In genomic region chr6:122789862-122790739, GRCh38 we compare ENCODE assay signal across 9 cellular contexts. TPM values are rescaled to one million over a fixed set of nuclear protein-coding genes. Genes with fewer than 3 reads are reported as not detected.
DNase-seq lines count a peak whose midpoint lies in the region; ATAC-seq and TF ChIP-seq lines count a peak whose summit lies in the region.
"Had no signal": no experiment of that assay in that cellular context is flagged by ENCODE, and none has a peak within 500 bp of the region (broad histone marks: within the 10 kb centered on the region; RNA-seq: fewer than 3 reads in every experiment).

No MANE protein-coding gene starts in this region.

- H3K4me3 ChIP-seq in iPS-15b (ENCODE audit: low read depth, low read length), result peak overlapping the region; percentile 90

- H3K27me3 ChIP-seq in iPS-15b (ENCODE audit: control insufficient read depth, insufficient read depth, low read length), result peaks cover 28% of the 10 kb centered on the region

- ATAC-seq in GM18867 (IDR thresholded peaks at IDR 0.05; ENCODE audit: unreplicated experiment) (peak; percentile 56), HG03045 (IDR thresholded peaks at IDR 0.05; ENCODE audit: unreplicated experiment) (peak; percentile 50), sciatic nerve (peak; percentile 59)

- H3K4me1 ChIP-seq in iPS-15b (ENCODE audit: control insufficient read depth, insufficient read depth, low read length), result peaks cover 12% of the 10 kb centered on the region

- H3K27ac ChIP-seq in C4-2B, result peak overlapping the region; percentile 89
- H3K27ac ChIP-seq in angular gyrus (ENCODE audit: low read depth, low read length), result peak overlapping the region; percentile 62

- no peaks in the 10 kb centered on the region for H3K9me3 ChIP-seq in iPS-15b (ENCODE audit: control insufficient read depth, insufficient read depth, low read length)

- TF ChIP-seq CTCF in C4-2B (conservative IDR thresholded peaks at IDR 0.05), result peak; percentile 52; the same call in 1 of the 2 replicates

- H3K36me3 ChIP-seq in iPS-15b (ENCODE audit: control insufficient read depth, insufficient read depth, low read length), result no peaks in the 10 kb centered on the region

- intact Hi-C loops in sciatic nerve (cut with DNase I), result no loop called here

- DNase-seq in NCI-H524 treated with DMSO at 0.1 percent for 48 hours (lab: John Stamatoyannopoulos, UW) (peak; percentile 45), sciatic nerve (ENCODE audit: low spot score) (peak; percentile 61)
- DNase-seq in activated effector memory CD4-positive, alpha-beta T cell treated with anti-CD3 and anti-CD28 coated beads, Interleukin-2, amount 50 U/mL, for 16 hours, result no peak

- peak overlapping the region; percentile 24 for H3K9ac ChIP-seq in iPS-15b (ENCODE audit: low read depth, low read length)

RNA-seq across cellular contexts. Expression of gene SMPDL3A, which starts 1.0 kb away (rescaled TPM):
- 9.3 TPM for total RNA-seq in sciatic nerve

RNA-seq across cellular contexts. Expression of gene FABP7, which starts 10.6 kb away (rescaled TPM):
- not detected for total RNA-seq in sciatic nerve
- total RNA-seq: NCI-H460 had no signal
